ENCODE assay signal across 8 cellular contexts in the genomic region with DNA sequence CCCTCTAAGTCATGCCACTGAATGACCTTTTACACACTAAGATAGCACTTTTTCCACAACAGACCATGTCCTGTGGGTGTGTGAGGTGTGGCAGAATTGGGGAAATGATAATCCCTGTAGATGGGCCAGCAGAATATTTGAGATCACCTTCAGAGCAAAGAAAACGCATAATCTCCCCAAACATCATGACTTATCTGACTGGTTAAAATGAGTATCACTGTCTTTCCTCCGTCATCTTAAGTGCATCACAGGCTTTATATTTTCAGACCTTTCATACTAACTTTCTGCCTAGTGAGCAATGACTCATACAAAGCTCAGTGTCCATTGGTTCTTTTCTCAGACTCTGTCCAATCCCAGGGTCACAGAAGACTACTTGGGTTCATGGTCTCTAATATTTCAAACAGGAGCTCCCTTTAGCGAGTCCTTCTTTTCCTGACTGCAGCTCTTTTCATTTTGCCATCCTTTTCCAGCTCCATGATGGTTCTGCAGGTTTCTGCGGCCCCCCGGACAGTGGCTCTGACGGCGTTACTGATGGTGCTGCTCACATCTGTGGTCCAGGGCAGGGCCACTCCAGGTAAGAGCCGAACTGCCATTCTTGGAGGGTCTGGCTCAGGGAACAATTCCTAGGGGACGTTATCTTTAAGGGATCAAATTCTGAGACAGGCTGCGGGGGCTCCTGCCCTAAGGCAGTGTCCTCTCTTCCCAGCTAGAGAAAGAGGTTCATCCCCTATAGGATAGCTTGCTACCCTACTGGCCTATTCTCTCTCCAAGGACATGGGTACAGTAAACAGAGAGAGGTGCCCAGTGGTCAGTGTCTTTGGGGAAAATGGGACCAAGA. TPM values are rescaled to one million over a fixed set of nuclear protein-coding genes. Genes with fewer than 3 reads are reported as not detected.
DNase-seq lines count a peak whose midpoint lies in the region; ATAC-seq and TF ChIP-seq lines count a peak whose summit lies in the region.

HLA-DPB1 (plus strand) TSS at position 423 of the 838 bp plus-strand sequence; CDS start at position 475, 52 bp downstream.

- ATAC-seq in GM19351 (IDR thresholded peaks at IDR 0.05; ENCODE audit: unreplicated experiment) (peak; percentile 74), HG03342 (IDR thresholded peaks at IDR 0.05; ENCODE audit: unreplicated experiment) (peak; percentile 74)

- H3K79me1 ChIP-seq in mesenchymal stem cell (replicated peaks; ENCODE audit: low read length, poor library complexity, severe bottlenecking), result no peaks in the 10 kb centered on the region

- H2BK120ac ChIP-seq in mesenchymal stem cell (ENCODE audit: low read depth, low read length), result no peak within 1 kb of the TSS

- no peaks in the 10 kb centered on the region for H3K9me2 ChIP-seq in SU-DHL-6 (replicated peaks; ENCODE audit: insufficient read depth, low read length)

- no peak within 1 kb of the TSS for H4K8ac ChIP-seq in mesenchymal stem cell (ENCODE audit: low read length)

- H3K4me1 ChIP-seq in duodenal mucosa (ENCODE audit: control insufficient read depth in 1 of 2, insufficient read depth in 2 of 2, low read length in 2 of 2), result peaks cover 0 to 17% of the 10 kb centered on the region in 2 donors
- peaks cover 3% of the 10 kb centered on the region for H3K4me1 ChIP-seq in mesenchymal stem cell (ENCODE audit: control insufficient read depth, insufficient read depth, low read depth, low read length)

- H3K27me3 ChIP-seq in SU-DHL-6 (ENCODE audit: low read length) (no peaks in the 10 kb centered on the region), duodenal mucosa (ENCODE audit: control insufficient read depth in 1 of 2, insufficient read depth in 2 of 2, low read length in 2 of 2) (peaks cover 0 to 4% of the 10 kb centered on the region in 2 donors), mesenchymal stem cell (ENCODE audit: control insufficient read depth in 1 of 2, insufficient read depth in 1 of 2, low read length in 2 of 2) (peaks cover 0 to 8% of the 10 kb centered on the region in 2 experiments)

- H3K27ac ChIP-seq in SU-DHL-6 (ENCODE audit: low read depth, low read length), result peak within 1 kb of the TSS; percentile 78
- H3K27ac ChIP-seq in duodenal mucosa (ENCODE audit: low read depth, low read length), result peak within 1 kb of the TSS; percentile 50
- H3K27ac ChIP-seq in mesenchymal stem cell (ENCODE audit: low read length, poor library complexity, severe bottlenecking), result no peak within 1 kb of the TSS

- no peak within 1 kb of the TSS for H4K91ac ChIP-seq in mesenchymal stem cell (ENCODE audit: low read length)

- peak; percentile 92 for DNase-seq in G401 (ENCODE audit: low spot score)
- peak; percentile 75 for DNase-seq in mesenchymal stem cell
- no peak for DNase-seq in ureter (ENCODE audit: low spot score)
- DNase-seq in stimulated activated CD4-positive, alpha-beta T cell treated with anti-CD3 and anti-CD28 coated beads, Interleukin-2, amount 100 ng/mL, for 24 hours, result no peak

- in situ Hi-C loops in G401 (cut with HindIII; ENCODE audit: low sequenced_read_pairs), result no loop called here

- no peak within 1 kb of the TSS for H2AK5ac ChIP-seq in mesenchymal stem cell (ENCODE audit: low read length, severe bottlenecking)

- H3F3A ChIP-seq in SU-DHL-6 (ENCODE audit: insufficient read depth), result peaks cover 33% of the 10 kb centered on the region

- H3K79me2 ChIP-seq in SU-DHL-6 (ENCODE audit: insufficient read depth, low read length), result peaks cover 63% of the 10 kb centered on the region

- no peak within 1 kb of the TSS for H3K23ac ChIP-seq in mesenchymal stem cell (ENCODE audit: low read length in 2 of 2)

- H2BK12ac ChIP-seq in mesenchymal stem cell (ENCODE audit: low read length in 2 of 2), result no peak within 1 kb of the TSS

- no peaks in the 10 kb centered on the region for H4K20me1 ChIP-seq in SU-DHL-6 (ENCODE audit: low read depth, low read length)

- H2BK5ac ChIP-seq in mesenchymal stem cell (ENCODE audit: low read depth, low read length, poor library complexity, severe bottlenecking), result no peak within 1 kb of the TSS

- H2BK15ac ChIP-seq in mesenchymal stem cell (ENCODE audit: low read depth, poor library complexity, severe bottlenecking), result no peak within 1 kb of the TSS

- 87% methylated on average over 10 of the region's 10 CpGs for WGBS in mesenchymal stem cell

- no peak for TF ChIP-seq CTCF in SU-DHL-6 (IDR thresholded peaks at IDR 0.05; ENCODE audit: insufficient read depth, low read length, poor library complexity, severe bottlenecking)

- H3K18ac ChIP-seq in mesenchymal stem cell (ENCODE audit: low read depth in 1 of 2, low read length in 2 of 2), result no peak within 1 kb of the TSS

- H3K4me2 ChIP-seq in SU-DHL-6 (ENCODE audit: low read depth, low read length, poor library complexity, severe bottlenecking) (peak within 1 kb of the TSS; percentile 92), mesenchymal stem cell (ENCODE audit: low read length, poor library complexity, severe bottlenecking) (no peak within 1 kb of the TSS)

- H3K36me3 ChIP-seq in SU-DHL-6 (ENCODE audit: low read length), result 0 out of 2 replicates have a peak, but pooled peaks cover 3% of the 10 kb centered on the region
- H3K36me3 ChIP-seq in duodenal mucosa (ENCODE audit: control insufficient read depth in 1 of 2, insufficient read depth in 2 of 2, low read length in 2 of 2), result no peaks in the 10 kb centered on the region
- H3K36me3 ChIP-seq in mesenchymal stem cell (ENCODE audit: control insufficient read depth in 1 of 2, insufficient read depth in 2 of 2, low read depth in 1 of 2, low read length in 2 of 2), result peaks cover 0 to 4% of the 10 kb centered on the region in 2 experiments

- no peak within 1 kb of the TSS for H3K14ac ChIP-seq in mesenchymal stem cell (ENCODE audit: low read length in 2 of 2)

- H3K4me3 ChIP-seq in SU-DHL-6 (ENCODE audit: insufficient read depth, low read length, poor library complexity, severe bottlenecking) (peak within 1 kb of the TSS; percentile 78), duodenal mucosa (ENCODE audit: low read depth in 1 of 2, low read length in 2 of 2) (peak within 1 kb of the TSS; percentile 65 to 71), mesenchymal stem cell (ENCODE audit: insufficient read depth in 1 of 2, low read depth in 1 of 2, low read length in 2 of 2) (peak within 1 kb of the TSS in 1 of 2 experiments; percentile 60)

- H2AFZ ChIP-seq in SU-DHL-6 (ENCODE audit: low read depth, low read length, severe bottlenecking) (peak within 1 kb of the TSS; percentile 63), mesenchymal stem cell (ENCODE audit: low read depth, low read length) (no peak within 1 kb of the TSS)

- no peaks in the 10 kb centered on the region for H3K9me3 ChIP-seq in SU-DHL-6 (ENCODE audit: insufficient read depth, low read length)
- no peaks in the 10 kb centered on the region for H3K9me3 ChIP-seq in duodenal mucosa (ENCODE audit: control insufficient read depth in 1 of 2, low read length in 2 of 2)
- no peaks in the 10 kb centered on the region for H3K9me3 ChIP-seq in mesenchymal stem cell (ENCODE audit: control insufficient read depth, low read length)

- H3K4ac ChIP-seq in mesenchymal stem cell (ENCODE audit: low read depth in 1 of 2, low read length in 2 of 2), result no peak within 1 kb of the TSS

- H3K9ac ChIP-seq in SU-DHL-6 (ENCODE audit: low read length) (peak within 1 kb of the TSS; percentile 70), duodenal mucosa (ENCODE audit: low read depth in 1 of 2, low read length in 2 of 2) (peak within 1 kb of the TSS; percentile 54 to 65), mesenchymal stem cell (ENCODE audit: low read length) (peak within 1 kb of the TSS; percentile 29)

RNA-seq across cellular contexts. Expression of gene HLA-DPB1, which starts in this region (rescaled TPM):
- not detected in 2 replicates for total RNA-seq in G401 (2014; rRNA removed; shearing (Covaris generic))
- polyA plus RNA-seq in mesenchymal stem cell (2013, experiment 1 of 2), result 10.6 TPM
- polyA plus RNA-seq in mesenchymal stem cell (2013, experiment 2 of 2), result 8.7 TPM
- 82.5 TPM for total RNA-seq in ureter

Comparison
In these comparisons a context has a peak if more than half of its experiments do, and no peak if none do; other contexts are left out.
1. RNA of gene HLA-DPB1 (total RNA-seq): 82.5 TPM in ureter (single experiment); not detected in G401; every median in the first group is over 10 times any median in the second.
2. Peak in DNase-seq in G401; RNA of the gene not detected or under 1 TPM.
3. Peak in every context shown above with its lines, with median percentiles within 50 percentile points of each other: H3K9ac ChIP-seq.